Comparison of ENCODE assay signal across 15 cellular contexts in genomic region chr6:33696076-33696475, GRCh38. TPM values are rescaled to one million over a fixed set of nuclear protein-coding genes. Genes with fewer than 3 reads are reported as not detected.
DNase-seq lines count a peak whose midpoint lies in the region; ATAC-seq, FAIRE-seq and TF ChIP-seq lines count a peak whose summit lies in the region.
"Had no signal": no experiment of that assay in that cellular context is flagged by ENCODE, and none has a peak within 500 bp of the region (broad histone marks: within the 10 kb centered on the region; RNA-seq: fewer than 3 reads in every experiment).

No MANE protein-coding gene starts in this region.

- DNase-seq in T-helper 2 cell treated with Interferon-gamma antibody and Interleukin-4, amounts not matched to agents 5 μg/mL and 100 μg/mL, for 36 hours (ENCODE audit: low spot score): no peak
- no peak for DNase-seq in T-helper 2 cell
- DNase-seq in WTC11 (ENCODE audit: low spot score): no peak
- no peak for DNase-seq in esophagus muscularis mucosa (ENCODE audit: extremely low spot score)
- no peak for DNase-seq in stimulated activated effector memory CD8-positive, alpha-beta T cell treated with anti-CD3 and anti-CD28 coated beads, Interleukin-12 subunit alpha, Interleukin-12 subunit beta, amount 100 ng/mL, for 72 hours (ENCODE audit: low spot score in 2 of 2)
- DNase-seq in hepatic stellate cell (ENCODE audit: low spot score): no peak
- no peak for DNase-seq in GM03348 (ENCODE audit: low spot score)
- no peak for DNase-seq in urothelium cell line (ENCODE audit: low spot score)
- DNase-seq: activated CD4-positive, CD25-positive, alpha-beta regulatory T cell treated with anti-CD3 and anti-CD28 coated beads, Interleukin-2, amount 50 U/mL, for 72 hours; IMR-90; stimulated activated CD4-positive, alpha-beta T cell treated with anti-CD3 and anti-CD28 coated beads, Interleukin-4, amount 100 ng/mL, for 1 hour had no signal

- H3K27me3 ChIP-seq in esophagus muscularis mucosa: no peaks in the 10 kb centered on the region
- H3K27me3 ChIP-seq: ascending aorta had no signal

- 91% methylated on average over 9 of the region's 10 CpGs for WGBS in esophagus muscularis mucosa

- H3K4me1 ChIP-seq in esophagus muscularis mucosa: peaks cover 64 to 79% (median 72%) of the 10 kb centered on the region in 4 donors
- H3K4me1 ChIP-seq: ascending aorta had no signal

- peaks cover 60% of the 10 kb centered on the region for H3K4me1 Mint-ChIP-seq in T-helper 2 cell treated with Interferon-gamma antibody and Interleukin-4, amounts not matched to agents 5 μg/mL and 100 μg/mL, for 36 hours (ENCODE audit: low read depth)
- peaks cover 19% of the 10 kb centered on the region for H3K4me1 Mint-ChIP-seq in WTC11
- H3K4me1 Mint-ChIP-seq in stimulated activated effector memory CD8-positive, alpha-beta T cell treated with anti-CD3 and anti-CD28 coated beads, Interleukin-12 subunit alpha, Interleukin-12 subunit beta, amount 100 ng/mL, for 72 hours: peaks cover 74% of the 10 kb centered on the region

- no peak overlapping the region for H3K4me3 ChIP-seq in esophagus muscularis mucosa
- H3K4me3 ChIP-seq: A549, ascending aorta, thoracic aorta had no signal

- POLR2A ChIA-PET in WTC11 (lab: Charles Lee): no interaction called here

- peaks cover 59% of the 10 kb centered on the region for H3K36me3 Mint-ChIP-seq in T-helper 2 cell treated with Interferon-gamma antibody and Interleukin-4, amounts not matched to agents 5 μg/mL and 100 μg/mL, for 36 hours (ENCODE audit: low read depth)
- peaks cover 52% of the 10 kb centered on the region for H3K36me3 Mint-ChIP-seq in WTC11
- peaks cover 90% of the 10 kb centered on the region for H3K36me3 Mint-ChIP-seq in stimulated activated effector memory CD8-positive, alpha-beta T cell treated with anti-CD3 and anti-CD28 coated beads, Interleukin-12 subunit alpha, Interleukin-12 subunit beta, amount 100 ng/mL, for 72 hours

- no peaks in the 10 kb centered on the region for H3K9me3 ChIP-seq in esophagus muscularis mucosa
- H3K9me3 ChIP-seq: A549, ascending aorta, thoracic aorta had no signal

- ATAC-seq in WTC11: no peak
- no peak for ATAC-seq in stimulated activated effector memory CD8-positive, alpha-beta T cell treated with anti-CD3 and anti-CD28 coated beads, Interleukin-12 subunit alpha, Interleukin-12 subunit beta, amount 100 ng/mL, for 72 hours

- intact Hi-C loops in esophagus muscularis mucosa (cut with DNase I): no loop called here

- peak overlapping the region; percentile 72 for H3K4me3 Mint-ChIP-seq in T-helper 2 cell treated with Interferon-gamma antibody and Interleukin-4, amounts not matched to agents 5 μg/mL and 100 μg/mL, for 36 hours
- no peak overlapping the region for H3K4me3 Mint-ChIP-seq in WTC11
- peak overlapping the region; percentile 48 for H3K4me3 Mint-ChIP-seq in stimulated activated effector memory CD8-positive, alpha-beta T cell treated with anti-CD3 and anti-CD28 coated beads, Interleukin-12 subunit alpha, Interleukin-12 subunit beta, amount 100 ng/mL, for 72 hours

- peaks cover 13 to 82% (median 59%) of the 10 kb centered on the region in 4 donors for H3K36me3 ChIP-seq in esophagus muscularis mucosa

- H3K9me3 Mint-ChIP-seq in T-helper 2 cell treated with Interferon-gamma antibody and Interleukin-4, amounts not matched to agents 5 μg/mL and 100 μg/mL, for 36 hours: no peaks in the 10 kb centered on the region
- H3K9me3 Mint-ChIP-seq in WTC11: no peaks in the 10 kb centered on the region
- no peaks in the 10 kb centered on the region for H3K9me3 Mint-ChIP-seq in stimulated activated effector memory CD8-positive, alpha-beta T cell treated with anti-CD3 and anti-CD28 coated beads, Interleukin-12 subunit alpha, Interleukin-12 subunit beta, amount 100 ng/mL, for 72 hours

- CTCF ChIA-PET in WTC11 (lab: Charles Lee): interaction anchor here (2.5 kb wide), 1 partner anchor 112 kb away, joined by 8 read pairs; no protein-coding TSS in a partner anchor

- TF ChIP-seq CTCF in WTC11 (IDR thresholded peaks at IDR 0.05): no peak
- TF ChIP-seq CTCF in esophagus muscularis mucosa (IDR thresholded peaks at IDR 0.05): no peak

- H3K27me3 Mint-ChIP-seq in T-helper 2 cell treated with Interferon-gamma antibody and Interleukin-4, amounts not matched to agents 5 μg/mL and 100 μg/mL, for 36 hours (ENCODE audit: low read depth): no peaks in the 10 kb centered on the region
- H3K27me3 Mint-ChIP-seq in WTC11 (ENCODE audit: low read depth): no peaks in the 10 kb centered on the region

- no peak for FAIRE-seq in urothelium cell line (lab: Jason Lieb, UNC)
- FAIRE-seq: A549, G401.6 had no signal

- no peak for TF ChIP-seq EP300 in esophagus muscularis mucosa (IDR thresholded peaks at IDR 0.05)

- peak overlapping the region; percentile 45 to 60 (median 48) for H3K27ac ChIP-seq in esophagus muscularis mucosa (replicated peaks in 1 of 4)

- no peak for TF ChIP-seq POLR2A in esophagus muscularis mucosa (IDR thresholded peaks at IDR 0.05; ENCODE audit: low read depth)

- peak overlapping the region; percentile 92 for H3K27ac Mint-ChIP-seq in T-helper 2 cell treated with Interferon-gamma antibody and Interleukin-4, amounts not matched to agents 5 μg/mL and 100 μg/mL, for 36 hours
- 0 out of 2 replicates have a peak overlapping the region, but pooled peaks have one; percentile 53 for H3K27ac Mint-ChIP-seq in WTC11
- H3K27ac Mint-ChIP-seq in stimulated activated effector memory CD8-positive, alpha-beta T cell treated with anti-CD3 and anti-CD28 coated beads, Interleukin-12 subunit alpha, Interleukin-12 subunit beta, amount 100 ng/mL, for 72 hours: peak overlapping the region; percentile 89

TF ChIP-seq in WTC11, 78 proteins besides CTCF, POLR2A, EP300 and RAD21 (continues in another document):
- TF ChIP-seq, protein P1, sequence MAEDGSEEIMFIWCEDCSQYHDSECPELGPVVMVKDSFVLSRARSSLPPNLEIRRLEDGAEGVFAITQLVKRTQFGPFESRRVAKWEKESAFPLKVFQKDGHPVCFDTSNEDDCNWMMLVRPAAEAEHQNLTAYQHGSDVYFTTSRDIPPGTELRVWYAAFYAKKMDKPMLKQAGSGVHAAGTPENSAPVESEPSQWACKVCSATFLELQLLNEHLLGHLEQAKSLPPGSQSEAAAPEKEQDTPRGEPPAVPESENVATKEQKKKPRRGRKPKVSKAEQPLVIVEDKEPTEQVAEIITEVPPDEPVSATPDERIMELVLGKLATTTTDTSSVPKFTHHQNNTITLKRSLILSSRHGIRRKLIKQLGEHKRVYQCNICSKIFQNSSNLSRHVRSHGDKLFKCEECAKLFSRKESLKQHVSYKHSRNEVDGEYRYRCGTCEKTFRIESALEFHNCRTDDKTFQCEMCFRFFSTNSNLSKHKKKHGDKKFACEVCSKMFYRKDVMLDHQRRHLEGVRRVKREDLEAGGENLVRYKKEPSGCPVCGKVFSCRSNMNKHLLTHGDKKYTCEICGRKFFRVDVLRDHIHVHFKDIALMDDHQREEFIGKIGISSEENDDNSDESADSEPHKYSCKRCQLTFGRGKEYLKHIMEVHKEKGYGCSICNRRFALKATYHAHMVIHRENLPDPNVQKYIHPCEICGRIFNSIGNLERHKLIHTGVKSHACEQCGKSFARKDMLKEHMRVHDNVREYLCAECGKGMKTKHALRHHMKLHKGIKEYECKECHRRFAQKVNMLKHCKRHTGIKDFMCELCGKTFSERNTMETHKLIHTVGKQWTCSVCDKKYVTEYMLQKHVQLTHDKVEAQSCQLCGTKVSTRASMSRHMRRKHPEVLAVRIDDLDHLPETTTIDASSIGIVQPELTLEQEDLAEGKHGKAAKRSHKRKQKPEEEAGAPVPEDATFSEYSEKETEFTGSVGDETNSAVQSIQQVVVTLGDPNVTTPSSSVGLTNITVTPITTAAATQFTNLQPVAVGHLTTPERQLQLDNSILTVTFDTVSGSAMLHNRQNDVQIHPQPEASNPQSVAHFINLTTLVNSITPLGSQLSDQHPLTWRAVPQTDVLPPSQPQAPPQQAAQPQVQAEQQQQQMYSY (CRISPR knock-in tag; IDR thresholded peaks at IDR 0.05): no peak
- no peak for TF ChIP-seq ZNF219 (CRISPR knock-in tag; IDR thresholded peaks at IDR 0.05; ENCODE audit: borderline replicate concordance)
- TF ChIP-seq SOX15 (CRISPR knock-in tag; IDR thresholded peaks at IDR 0.05): no peak
- no peak for TF ChIP-seq CDX4 (CRISPR knock-in tag; IDR thresholded peaks at IDR 0.05; ENCODE audit: borderline replicate concordance)
- TF ChIP-seq, protein P2, sequence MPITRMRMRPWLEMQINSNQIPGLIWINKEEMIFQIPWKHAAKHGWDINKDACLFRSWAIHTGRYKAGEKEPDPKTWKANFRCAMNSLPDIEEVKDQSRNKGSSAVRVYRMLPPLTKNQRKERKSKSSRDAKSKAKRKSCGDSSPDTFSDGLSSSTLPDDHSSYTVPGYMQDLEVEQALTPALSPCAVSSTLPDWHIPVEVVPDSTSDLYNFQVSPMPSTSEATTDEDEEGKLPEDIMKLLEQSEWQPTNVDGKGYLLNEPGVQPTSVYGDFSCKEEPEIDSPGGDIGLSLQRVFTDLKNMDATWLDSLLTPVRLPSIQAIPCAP (CRISPR knock-in tag; IDR thresholded peaks at IDR 0.05): no peak
- no peak for TF ChIP-seq EMX1 (CRISPR knock-in tag; IDR thresholded peaks at IDR 0.05)
- no peak for TF ChIP-seq JUN (CRISPR knock-in tag; IDR thresholded peaks at IDR 0.05)
- TF ChIP-seq RELA (CRISPR knock-in tag; IDR thresholded peaks at IDR 0.05; ENCODE audit: borderline replicate concordance): no peak
- TF ChIP-seq, protein P3, sequence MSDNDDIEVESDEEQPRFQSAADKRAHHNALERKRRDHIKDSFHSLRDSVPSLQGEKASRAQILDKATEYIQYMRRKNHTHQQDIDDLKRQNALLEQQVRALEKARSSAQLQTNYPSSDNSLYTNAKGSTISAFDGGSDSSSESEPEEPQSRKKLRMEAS (CRISPR knock-in tag; IDR thresholded peaks at IDR 0.05): no peak
- TF ChIP-seq ZBTB21 (CRISPR knock-in tag; IDR thresholded peaks at IDR 0.05; ENCODE audit: borderline replicate concordance): no peak
- no peak for TF ChIP-seq TCF7 (CRISPR knock-in tag; IDR thresholded peaks at IDR 0.05; ENCODE audit: low read depth)
- TF ChIP-seq CREB1 (CRISPR knock-in tag; IDR thresholded peaks at IDR 0.05): no peak

RNA-seq across cellular contexts. Expression of gene UQCC2, which starts 15.4 kb away (rescaled TPM):
- total RNA-seq in WTC11 (2021) (65.8 to 105 TPM (median 95.3 TPM) in 3 replicates), esophagus muscularis mucosa (10 to 100 TPM in 3 of 4 donors, 1 to 10 TPM in 1; 9.4 to 22.2 (median 14.7) TPM)

RNA-seq across cellular contexts. Expression of gene IP6K3, which starts 50.6 kb away (rescaled TPM):
- total RNA-seq in WTC11 (2021) (0.44 to 1.1 TPM (median 0.89 TPM) in 3 replicates), esophagus muscularis mucosa (1 to 10 TPM; 1.2 to 2.8 (median 1.7) TPM)
- total RNA-seq: ascending aorta had no signal
